In the genomic region with DNA sequence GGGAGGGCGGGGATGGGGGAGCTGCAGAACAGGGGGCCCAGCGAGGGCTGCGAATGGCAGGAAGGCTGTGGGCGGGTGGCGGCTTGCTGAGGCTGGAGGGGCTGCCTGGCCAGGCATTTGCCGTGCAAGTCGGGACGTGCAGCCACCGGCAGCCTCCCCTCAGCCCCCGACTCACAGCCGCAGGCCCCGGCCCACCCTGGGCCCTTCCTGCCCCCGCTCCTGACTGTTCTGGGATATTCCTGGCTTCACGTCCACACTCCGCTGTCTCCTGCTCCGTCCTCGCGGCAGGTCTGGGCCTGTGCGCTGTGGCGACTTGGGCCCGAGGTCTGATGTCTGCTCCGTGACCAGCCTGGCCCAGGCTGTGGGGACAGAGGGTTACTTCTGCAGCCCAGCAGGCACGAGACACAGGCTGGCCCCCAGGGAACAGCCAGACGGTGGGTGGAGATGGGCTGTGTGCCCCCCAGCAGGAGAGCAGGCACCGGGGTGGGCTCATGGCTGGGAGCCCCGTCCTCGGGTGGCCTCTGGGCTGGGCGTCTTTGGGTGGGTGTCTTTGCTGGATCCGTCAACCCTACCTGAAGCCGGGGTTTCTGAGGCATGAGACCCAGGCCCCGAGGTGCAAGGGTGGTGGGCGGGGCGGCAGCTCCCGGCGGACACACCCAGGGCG, we compare ENCODE assay signal across 17 cellular contexts.
DNase-seq lines count a peak whose midpoint lies in the region; ATAC-seq and TF ChIP-seq lines count a peak whose summit lies in the region.
"Had no signal": no experiment of that assay in that cellular context is flagged by ENCODE, and none has a peak within 500 bp of the region (broad histone marks: within the 10 kb centered on the region; RNA-seq: fewer than 3 reads in every experiment).

No MANE protein-coding gene starts in this region.

- H3K4me3 Mint-ChIP-seq in GM23338, result no peak overlapping the region
- H3K4me3 Mint-ChIP-seq: CD4-positive, alpha-beta memory T cell; immature natural killer cell; T-helper 2 cell treated with Interferon-gamma antibody and Interleukin-4, amounts not matched to agents 5 μg/mL and 100 μg/mL, for 36 hours had no signal

- no peaks in the 10 kb centered on the region for H3K27me3 ChIP-seq in GM23338 (ENCODE audit: insufficient read depth)

- H3K27ac Mint-ChIP-seq in GM23338, result no peak overlapping the region
- H3K27ac Mint-ChIP-seq: CD4-positive, alpha-beta memory T cell; immature natural killer cell; T-helper 2 cell treated with Interferon-gamma antibody and Interleukin-4, amounts not matched to agents 5 μg/mL and 100 μg/mL, for 36 hours had no signal

- H3K9me3 Mint-ChIP-seq in GM23338, result no peaks in the 10 kb centered on the region; the same call in 2 of the 3 replicates
- H3K9me3 Mint-ChIP-seq: immature natural killer cell; T-helper 2 cell treated with Interferon-gamma antibody and Interleukin-4, amounts not matched to agents 5 μg/mL and 100 μg/mL, for 36 hours had no signal

- H3K4me2 ChIP-seq in GM23338, result no peak overlapping the region

- ATAC-seq in GM23338 (no peak), HG03135 (IDR thresholded peaks at IDR 0.05; ENCODE audit: unreplicated experiment) (no peak)
- ATAC-seq: gastrocnemius medialis had no signal

- no peaks in the 10 kb centered on the region for H3K9me2 ChIP-seq in GM23338 (ENCODE audit: insufficient read depth)

- in situ Hi-C loops in G401 (cut with HindIII; ENCODE audit: low sequenced_read_pairs), result no loop called here

- no peak overlapping the region for H3K4me3 ChIP-seq in GM23338
- H3K4me3 ChIP-seq: gastrocnemius medialis, tibial nerve had no signal

- no peaks in the 10 kb centered on the region for H3K79me2 ChIP-seq in GM23338 (replicated peaks; ENCODE audit: insufficient read depth)

- no peak overlapping the region for H3K27ac ChIP-seq in GM23338 (ENCODE audit: low read depth)
- H3K27ac ChIP-seq: gastrocnemius medialis, tibial nerve had no signal

- peaks cover 15% of the 10 kb centered on the region for H3K4me1 Mint-ChIP-seq in GM23338

- no peaks in the 10 kb centered on the region for H3F3A ChIP-seq in GM23338 (replicated peaks; ENCODE audit: low read depth)

- H4K20me1 ChIP-seq in GM23338 (replicated peaks; ENCODE audit: insufficient read depth), result no peaks in the 10 kb centered on the region

- TF ChIP-seq CTCF in GM23338 (conservative IDR thresholded peaks at IDR 0.05; ENCODE audit: low read depth in 2 of 2), result no peak

- no peaks in the 10 kb centered on the region for H3K36me3 ChIP-seq in GM23338 (ENCODE audit: insufficient read depth)
- H3K36me3 ChIP-seq: gastrocnemius medialis, tibial nerve had no signal

- H2AFZ ChIP-seq in GM23338, result no peak overlapping the region

- DNase-seq in activated CD4-positive, alpha-beta T cell treated with anti-CD3 and anti-CD28 coated beads for 48 hours, result peak; percentile 1
- no peak for DNase-seq in activated CD4-positive, alpha-beta T cell treated with anti-CD3 and anti-CD28 coated beads for 1 hour
- peak; percentile 43 for DNase-seq in activated CD8-positive, alpha-beta memory T cell treated with anti-CD3 and anti-CD28 coated beads, Interleukin-2, amount 50 U/mL, for 48 hours
- peak; percentile 64 for DNase-seq in left kidney (ENCODE audit: low read depth, low spot score)
- DNase-seq in stimulated activated CD8-positive, alpha-beta memory T cell treated with anti-CD3 and anti-CD28 coated beads, Interleukin-4, amount 100 ng/mL, for 48 hours, result peak; percentile 19
- no peak for DNase-seq in GM23338 (ENCODE audit: low spot score)
- no peak for DNase-seq in G401 (ENCODE audit: low spot score)
- DNase-seq: activated naive CD4-positive, alpha-beta T cell; caudate nucleus; immature natural killer cell; NCI-H1694; NCI-H526 had no signal

- H3K27me3 Mint-ChIP-seq in GM23338 (ENCODE audit: insufficient read depth, low read depth, poor library complexity), result peaks cover 8% of the 10 kb centered on the region

- no peaks in the 10 kb centered on the region for H3K36me3 Mint-ChIP-seq in GM23338 (ENCODE audit: low read depth)
- H3K36me3 Mint-ChIP-seq: CD4-positive, alpha-beta memory T cell; immature natural killer cell had no signal

- H3K4me1 ChIP-seq in GM23338 (ENCODE audit: insufficient read depth), result no peaks in the 10 kb centered on the region

TF ChIP-seq in GM23338, 12 proteins besides CTCF, POLR2A, EP300 and RAD21 (continues in another document):
- TF ChIP-seq EZH2 (IDR thresholded peaks at IDR 0.05; ENCODE audit: low read depth, unreplicated experiment), result no peak
- no peak for TF ChIP-seq EZH2phosphoT487 (IDR thresholded peaks at IDR 0.05; ENCODE audit: unreplicated experiment)
- TF ChIP-seq, protein P1, sequence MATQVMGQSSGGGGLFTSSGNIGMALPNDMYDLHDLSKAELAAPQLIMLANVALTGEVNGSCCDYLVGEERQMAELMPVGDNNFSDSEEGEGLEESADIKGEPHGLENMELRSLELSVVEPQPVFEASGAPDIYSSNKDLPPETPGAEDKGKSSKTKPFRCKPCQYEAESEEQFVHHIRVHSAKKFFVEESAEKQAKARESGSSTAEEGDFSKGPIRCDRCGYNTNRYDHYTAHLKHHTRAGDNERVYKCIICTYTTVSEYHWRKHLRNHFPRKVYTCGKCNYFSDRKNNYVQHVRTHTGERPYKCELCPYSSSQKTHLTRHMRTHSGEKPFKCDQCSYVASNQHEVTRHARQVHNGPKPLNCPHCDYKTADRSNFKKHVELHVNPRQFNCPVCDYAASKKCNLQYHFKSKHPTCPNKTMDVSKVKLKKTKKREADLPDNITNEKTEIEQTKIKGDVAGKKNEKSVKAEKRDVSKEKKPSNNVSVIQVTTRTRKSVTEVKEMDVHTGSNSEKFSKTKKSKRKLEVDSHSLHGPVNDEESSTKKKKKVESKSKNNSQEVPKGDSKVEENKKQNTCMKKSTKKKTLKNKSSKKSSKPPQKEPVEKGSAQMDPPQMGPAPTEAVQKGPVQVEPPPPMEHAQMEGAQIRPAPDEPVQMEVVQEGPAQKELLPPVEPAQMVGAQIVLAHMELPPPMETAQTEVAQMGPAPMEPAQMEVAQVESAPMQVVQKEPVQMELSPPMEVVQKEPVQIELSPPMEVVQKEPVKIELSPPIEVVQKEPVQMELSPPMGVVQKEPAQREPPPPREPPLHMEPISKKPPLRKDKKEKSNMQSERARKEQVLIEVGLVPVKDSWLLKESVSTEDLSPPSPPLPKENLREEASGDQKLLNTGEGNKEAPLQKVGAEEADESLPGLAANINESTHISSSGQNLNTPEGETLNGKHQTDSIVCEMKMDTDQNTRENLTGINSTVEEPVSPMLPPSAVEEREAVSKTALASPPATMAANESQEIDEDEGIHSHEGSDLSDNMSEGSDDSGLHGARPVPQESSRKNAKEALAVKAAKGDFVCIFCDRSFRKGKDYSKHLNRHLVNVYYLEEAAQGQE (IDR thresholded peaks at IDR 0.05; ENCODE audit: unreplicated experiment), result no peak
- no peak for TF ChIP-seq POLR2AphosphoS5 (IDR thresholded peaks at IDR 0.05; ENCODE audit: low read depth)
- TF ChIP-seq ZNF331 (CRISPR knock-in tag; IDR thresholded peaks at IDR 0.05; ENCODE audit: low read depth), result no peak
- no peak for TF ChIP-seq NANOG (IDR thresholded peaks at IDR 0.05; ENCODE audit: borderline replicate concordance)
- TF ChIP-seq, protein P2, sequence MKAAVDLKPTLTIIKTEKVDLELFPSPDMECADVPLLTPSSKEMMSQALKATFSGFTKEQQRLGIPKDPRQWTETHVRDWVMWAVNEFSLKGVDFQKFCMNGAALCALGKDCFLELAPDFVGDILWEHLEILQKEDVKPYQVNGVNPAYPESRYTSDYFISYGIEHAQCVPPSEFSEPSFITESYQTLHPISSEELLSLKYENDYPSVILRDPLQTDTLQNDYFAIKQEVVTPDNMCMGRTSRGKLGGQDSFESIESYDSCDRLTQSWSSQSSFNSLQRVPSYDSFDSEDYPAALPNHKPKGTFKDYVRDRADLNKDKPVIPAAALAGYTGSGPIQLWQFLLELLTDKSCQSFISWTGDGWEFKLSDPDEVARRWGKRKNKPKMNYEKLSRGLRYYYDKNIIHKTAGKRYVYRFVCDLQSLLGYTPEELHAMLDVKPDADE (IDR thresholded peaks at IDR 0.05), result no peak
- TF ChIP-seq ZNF114 (CRISPR knock-in tag; IDR thresholded peaks at IDR 0.05), result no peak
- no peak for TF ChIP-seq STAT1 (IDR thresholded peaks at IDR 0.05; ENCODE audit: unreplicated experiment)

Comparison
In these comparisons a context has a peak if more than half of its experiments do, and no peak if none do; other contexts are left out.
1. DNase-seq: peak in activated CD4-positive, alpha-beta T cell treated with anti-CD3 and anti-CD28 coated beads for 48 hours (single experiment), activated CD8-positive, alpha-beta memory T cell treated with anti-CD3 and anti-CD28 coated beads, Interleukin-2, amount 50 U/mL, for 48 hours (single experiment), left kidney (single experiment) and stimulated activated CD8-positive, alpha-beta memory T cell treated with anti-CD3 and anti-CD28 coated beads, Interleukin-4, amount 100 ng/mL, for 48 hours (single experiment); none in activated CD4-positive, alpha-beta T cell treated with anti-CD3 and anti-CD28 coated beads for 1 hour (single experiment), GM23338 (single experiment) and G401 (single experiment).